ENCODE assay signal across 1 cellular context in genomic region chr10:72645263-72645858, GRCh38.
TF ChIP-seq lines count a peak whose summit lies in the region.

No MANE protein-coding gene starts in this region.

TF ChIP-seq in K562, 482 proteins besides CTCF, POLR2A, EP300 and RAD21 (continued from another document):
- no peak for TF ChIP-seq ZFP30 (CRISPR knock-in tag; IDR thresholded peaks at IDR 0.05; ENCODE audit: borderline replicate concordance)
- TF ChIP-seq SIRT6 (IDR thresholded peaks at IDR 0.05; ENCODE audit: low read depth, low read length), result no peak
- no peak for TF ChIP-seq TCF7 (IDR thresholded peaks at IDR 0.05; ENCODE audit: borderline replicate concordance)
